20 cellular contexts compared by ENCODE assay signal in genomic region chr15:29872716-29873115, GRCh38. TPM values are rescaled to one million over a fixed set of nuclear protein-coding genes. Genes with fewer than 3 reads are reported as not detected.
"Had no signal": no experiment of that assay in that cellular context is flagged by ENCODE, and none has a peak within 500 bp of the region (broad histone marks: within the 10 kb centered on the region; RNA-seq: fewer than 3 reads in every experiment).

No MANE protein-coding gene starts in this region.

- H3K4me1 ChIP-seq: psoas muscle, right lobe of liver had no signal

- H3K36me3 Mint-ChIP-seq: WTC11 had no signal

- ATAC-seq: activated CD4-positive, alpha-beta T cell treated with anti-CD3 and anti-CD28 coated beads for 36 hours; activated naive CD8-positive, alpha-beta T cell treated with anti-CD3 and anti-CD28 coated beads, Interleukin-2, amount 50 U/mL, for 24 hours; left colon; psoas muscle; right lobe of liver; WTC11 had no signal

- H3K27me3 ChIP-seq: esophagus squamous epithelium, right lobe of liver, testis had no signal

- H3K4me1 Mint-ChIP-seq: activated CD4-positive, alpha-beta T cell treated with anti-CD3 and anti-CD28 coated beads for 36 hours; activated naive CD8-positive, alpha-beta T cell treated with anti-CD3 and anti-CD28 coated beads, Interleukin-2, amount 50 U/mL, for 24 hours had no signal

- H3K36me3 ChIP-seq: esophagus squamous epithelium, right lobe of liver had no signal

- DNase-seq: activated CD4-positive, alpha-beta T cell treated with anti-CD3 and anti-CD28 coated beads for 36 hours; activated CD4-positive, alpha-beta T cell treated with anti-CD3 and anti-CD28 coated beads, Interleukin-2, amount 50 U/mL, for 48 hours; activated naive CD4-positive, alpha-beta T cell treated with anti-CD3 and anti-CD28 coated beads for 36 hours; activated naive CD8-positive, alpha-beta T cell treated with anti-CD3 and anti-CD28 coated beads, Interleukin-2, amount 50 U/mL, for 24 hours; activated T-cell treated with anti-CD3 and anti-CD28 coated beads, Interleukin-2, amount 50 U/mL, for 24 hours; aorta; effector memory CD4-positive, alpha-beta T cell; esophagus squamous epithelium; hippocampal formation; left colon; psoas muscle; right lobe of liver; small intestine; stimulated activated CD4-positive, alpha-beta T cell treated with anti-CD3 and anti-CD28 coated beads, Interleukin-15, amount 100 ng/mL, for 24 hours; stimulated activated CD4-positive, alpha-beta T cell treated with anti-CD3 and anti-CD28 coated beads, Interleukin-2, amount 100 ng/mL, for 48 hours; testis had no signal

- H3K4me3 ChIP-seq: esophagus squamous epithelium, psoas muscle, right lobe of liver, testis had no signal

- H3K4me3 Mint-ChIP-seq: activated CD4-positive, alpha-beta T cell treated with anti-CD3 and anti-CD28 coated beads for 36 hours; activated naive CD4-positive, alpha-beta T cell treated with anti-CD3 and anti-CD28 coated beads for 36 hours; activated naive CD8-positive, alpha-beta T cell treated with anti-CD3 and anti-CD28 coated beads, Interleukin-2, amount 50 U/mL, for 24 hours; activated T-cell treated with anti-CD3 and anti-CD28 coated beads, Interleukin-2, amount 50 U/mL, for 24 hours; dendritic cell treated with granulocyte-macrophage colony-stimulating factor and Interleukin-4, amounts not matched to agents 40 ng/mL and 50 ng/mL, for 4 days; stimulated activated naive CD8-positive, alpha-beta T cell treated with anti-CD3 and anti-CD28 coated beads, Interleukin-15, Interleukin-2, amounts not matched to agents 100 ng/mL and 50 ng/mL, for 24 hours; T-helper 2 cell treated with Interferon-gamma antibody and Interleukin-4, amounts not matched to agents 5 μg/mL and 100 μg/mL, for 36 hours; WTC11 had no signal

- H3K27ac Mint-ChIP-seq: activated CD4-positive, alpha-beta T cell treated with anti-CD3 and anti-CD28 coated beads for 36 hours; activated naive CD4-positive, alpha-beta T cell treated with anti-CD3 and anti-CD28 coated beads for 36 hours; activated naive CD8-positive, alpha-beta T cell treated with anti-CD3 and anti-CD28 coated beads, Interleukin-2, amount 50 U/mL, for 24 hours; activated T-cell treated with anti-CD3 and anti-CD28 coated beads, Interleukin-2, amount 50 U/mL, for 24 hours; dendritic cell treated with granulocyte-macrophage colony-stimulating factor and Interleukin-4, amounts not matched to agents 40 ng/mL and 50 ng/mL, for 4 days; stimulated activated naive CD8-positive, alpha-beta T cell treated with anti-CD3 and anti-CD28 coated beads, Interleukin-15, Interleukin-2, amounts not matched to agents 100 ng/mL and 50 ng/mL, for 24 hours; T-helper 2 cell treated with Interferon-gamma antibody and Interleukin-4, amounts not matched to agents 5 μg/mL and 100 μg/mL, for 36 hours had no signal

- H3K9me3 ChIP-seq: esophagus squamous epithelium, psoas muscle, right lobe of liver, testis had no signal

- H3K27ac ChIP-seq: esophagus squamous epithelium, right lobe of liver had no signal

- H3K9me3 Mint-ChIP-seq: activated naive CD4-positive, alpha-beta T cell treated with anti-CD3 and anti-CD28 coated beads for 36 hours; activated naive CD8-positive, alpha-beta T cell treated with anti-CD3 and anti-CD28 coated beads, Interleukin-2, amount 50 U/mL, for 24 hours; activated T-cell treated with anti-CD3 and anti-CD28 coated beads, Interleukin-2, amount 50 U/mL, for 24 hours; dendritic cell treated with granulocyte-macrophage colony-stimulating factor and Interleukin-4, amounts not matched to agents 40 ng/mL and 50 ng/mL, for 4 days; stimulated activated naive CD8-positive, alpha-beta T cell treated with anti-CD3 and anti-CD28 coated beads, Interleukin-15, Interleukin-2, amounts not matched to agents 100 ng/mL and 50 ng/mL, for 24 hours; T-helper 2 cell treated with Interferon-gamma antibody and Interleukin-4, amounts not matched to agents 5 μg/mL and 100 μg/mL, for 36 hours; WTC11 had no signal

RNA-seq across cellular contexts. Expression of gene TJP1, which starts 50.4 kb away (rescaled TPM):
- total RNA-seq: activated naive CD4-positive, alpha-beta T cell treated with anti-CD3 and anti-CD28 coated beads for 36 hours had no signal
